Comparison of ENCODE assay signal across 16 cellular contexts in the genomic region with DNA sequence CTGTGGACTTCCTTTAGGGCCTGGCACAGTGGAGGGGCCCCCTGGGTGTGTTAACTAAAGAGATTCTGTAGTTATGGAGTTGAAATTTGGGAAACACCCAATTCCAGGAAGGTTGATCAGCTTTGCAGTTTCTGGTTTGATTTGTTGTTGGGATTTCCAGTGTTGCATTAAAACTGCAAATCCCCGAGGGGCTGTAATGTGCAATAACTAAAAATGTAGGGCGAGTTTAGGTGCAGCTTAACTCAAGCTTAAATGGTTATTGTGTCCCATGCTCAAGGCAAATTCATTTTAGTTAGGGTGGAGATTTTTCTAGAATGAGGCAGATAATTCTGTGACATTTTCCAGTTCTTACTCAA. TPM values are rescaled to one million over a fixed set of nuclear protein-coding genes. Genes with fewer than 3 reads are reported as not detected.
DNase-seq lines count a peak whose midpoint lies in the region; ATAC-seq, FAIRE-seq and TF ChIP-seq lines count a peak whose summit lies in the region.
"Had no signal": no experiment of that assay in that cellular context is flagged by ENCODE, and none has a peak within 500 bp of the region (broad histone marks: within the 10 kb centered on the region; RNA-seq: fewer than 3 reads in every experiment).

No MANE protein-coding gene starts in this region.

- CTCF ChIA-PET in A549 (lab: Yijun Ruan, JAX), result interaction anchor here (1.6 kb wide), 1 partner anchor 9 kb away, joined by 5 read pairs; no protein-coding TSS in a partner anchor
- CTCF ChIA-PET in PC-3 (lab: Charles Lee), result no interaction called here
- CTCF ChIA-PET in WTC11 (lab: Charles Lee), result interaction anchor here (0.7 kb wide), 1 partner anchor 42 kb away, joined by 3 read pairs; no protein-coding TSS in a partner anchor

- WGBS in A549 (ENCODE audit: missing lambda C conversion rate), result 77% methylated on average over 2 of the region's 2 CpGs
- 96% methylated on average over 2 of the region's 2 CpGs for WGBS in mesenchymal stem cell
- WGBS in psoas muscle, 3 donors, result 90 to 95% (median 91%) methylated on average over 2 of the region's 2 CpGs

- no peak overlapping the region for H3K4ac ChIP-seq in mesenchymal stem cell (ENCODE audit: low read depth in 1 of 2, low read length in 2 of 2)

- no peak overlapping the region for H2AK5ac ChIP-seq in mesenchymal stem cell (ENCODE audit: low read length, severe bottlenecking)

- no peak for DNase-seq in A549 (ENCODE audit: low read depth in 1 of 2, low spot score in 1 of 2)
- DNase-seq in PC-3, result no peak
- DNase-seq in dorsolateral prefrontal cortex, result no peak
- no peak for DNase-seq in mesenchymal stem cell
- no peak for DNase-seq in WTC11 (ENCODE audit: low spot score)
- DNase-seq in NCI-H82 (lab: John Stamatoyannopoulos, UW), result no peak
- no peak for DNase-seq in psoas muscle
- no peak for DNase-seq in NCI-H774 (lab: John Stamatoyannopoulos, UW)
- DNase-seq: DMS153, EL, HFFc6, NCI-H187, NCI-H226, SIG-M5 had no signal

- H3K9me3 Mint-ChIP-seq in WTC11, result peaks cover 10% of the 10 kb centered on the region
- H3K9me3 Mint-ChIP-seq: HFFc6 had no signal

- no peak overlapping the region for H2AFZ ChIP-seq in PC-3 (ENCODE audit: low read length)
- H2AFZ ChIP-seq in mesenchymal stem cell (ENCODE audit: low read depth, low read length), result no peak overlapping the region

- intact Hi-C loops in PC-3 (cut with micrococcal nuclease), result no loop called here
- intact Hi-C loops in dorsolateral prefrontal cortex (cut with DNase I), result no loop called here
- intact Hi-C loops in psoas muscle (cut with DNase I), result no loop called here

- H3K4me1 Mint-ChIP-seq in WTC11, result peaks cover 12% of the 10 kb centered on the region

- no peak for TF ChIP-seq RAD21 in A549 (conservative IDR thresholded peaks at IDR 0.05 in 1 of 2, IDR thresholded peaks at IDR 0.05 in 1 of 2)

- H4K20me1 ChIP-seq in PC-3 (ENCODE audit: low read length), result no peaks in the 10 kb centered on the region

- H2BK120ac ChIP-seq in mesenchymal stem cell (ENCODE audit: low read depth, low read length), result no peak overlapping the region

- H2BK5ac ChIP-seq in mesenchymal stem cell (ENCODE audit: low read depth, low read length, poor library complexity, severe bottlenecking), result no peak overlapping the region

- ATAC-seq in A549 (no peak), PC-3 (no peak), WTC11 (no peak), psoas muscle (no peak)

- H3K79me1 ChIP-seq in mesenchymal stem cell (replicated peaks; ENCODE audit: low read length, poor library complexity, severe bottlenecking), result peaks cover 30% of the 10 kb centered on the region

- TF ChIP-seq CTCF in A549 (IDR thresholded peaks at IDR 0.05) (no peak), PC-3 (conservative IDR thresholded peaks at IDR 0.05; ENCODE audit: low read depth, low read length) (no peak), dorsolateral prefrontal cortex (IDR thresholded peaks at IDR 0.05 in 54 of 56, conservative IDR thresholded peaks at IDR 0.05 in 2 of 56; ENCODE audit: low read depth in 1 of 56, partially characterized antibody in 56 of 56) (no peak), WTC11 (IDR thresholded peaks at IDR 0.05) (no peak), psoas muscle (IDR thresholded peaks at IDR 0.05) (no peak)

- no peak overlapping the region for H3K14ac ChIP-seq in mesenchymal stem cell (ENCODE audit: low read length in 2 of 2)

- peaks cover 78% of the 10 kb centered on the region for H3K79me2 ChIP-seq in PC-3 (ENCODE audit: low read length)

- no TSS peak for BruUV-seq in PC-3 (replicated peaks; lab: Mats Ljungman, UMichigan)

- H3K18ac ChIP-seq in mesenchymal stem cell (ENCODE audit: low read depth in 1 of 2, low read length in 2 of 2), result no peak overlapping the region

- H3F3A ChIP-seq in PC-3 (ENCODE audit: low read length, unreplicated experiment), result peaks cover 8% of the 10 kb centered on the region

- POLR2A ChIA-PET in A549 (lab: Yijun Ruan, JAX) (no interaction called here), PC-3 (lab: Charles Lee; ENCODE audit: unreplicated experiment) (no interaction called here), WTC11 (lab: Charles Lee) (no interaction called here)

- no peak overlapping the region for H3K4me3 Mint-ChIP-seq in WTC11
- H3K4me3 Mint-ChIP-seq: HFFc6 had no signal

- no peaks in the 10 kb centered on the region for H3K9me3 ChIP-seq in A549
- no peaks in the 10 kb centered on the region for H3K9me3 ChIP-seq in PC-3 (ENCODE audit: low read length)
- no peaks in the 10 kb centered on the region for H3K9me3 ChIP-seq in mesenchymal stem cell (ENCODE audit: control insufficient read depth, low read length)
- no peaks in the 10 kb centered on the region for H3K9me3 ChIP-seq in psoas muscle

- H3K4me1 ChIP-seq in A549, result peaks cover 71% of the 10 kb centered on the region
- H3K4me1 ChIP-seq in PC-3 (ENCODE audit: insufficient read depth, low read length), result peaks cover 50% of the 10 kb centered on the region
- H3K4me1 ChIP-seq in mesenchymal stem cell (ENCODE audit: control insufficient read depth, insufficient read depth, low read depth, low read length), result peaks cover 11% of the 10 kb centered on the region
- peaks cover 27% of the 10 kb centered on the region for H3K4me1 ChIP-seq in psoas muscle

- H3K27ac Mint-ChIP-seq in WTC11, result no peak overlapping the region

- H2BK12ac ChIP-seq in mesenchymal stem cell (ENCODE audit: low read length in 2 of 2), result no peak overlapping the region

- H3K27ac ChIP-seq in A549 (peak overlapping the region; percentile 7 to 40; a peak in 3 of 6 replicates), PC-3 (ENCODE audit: low read length) (peak overlapping the region; percentile 98), dorsolateral prefrontal cortex (peak overlapping the region in 34 of 59 donors; percentile 0 to 77 (median 42)), mesenchymal stem cell (ENCODE audit: low read length, poor library complexity, severe bottlenecking) (no peak overlapping the region), psoas muscle (no peak overlapping the region)

- H4K91ac ChIP-seq in mesenchymal stem cell (ENCODE audit: low read length), result no peak overlapping the region

- no peaks in the 10 kb centered on the region for H3K27me3 Mint-ChIP-seq in WTC11 (ENCODE audit: low read depth)

- H3K27me3 ChIP-seq in PC-3 (ENCODE audit: low read length) (no peaks in the 10 kb centered on the region), dorsolateral prefrontal cortex (no peaks in the 10 kb centered on the region), mesenchymal stem cell (ENCODE audit: control insufficient read depth in 1 of 2, insufficient read depth in 1 of 2, low read length in 2 of 2) (no peaks in the 10 kb centered on the region), psoas muscle (ENCODE audit: insufficient read depth in 3 of 3, low read length in 2 of 3) (no peaks in the 10 kb centered on the region)

- H3K4me3 ChIP-seq in A549 (no peak overlapping the region), PC-3 (ENCODE audit: low read length) (no peak overlapping the region), dorsolateral prefrontal cortex (no peak overlapping the region), mesenchymal stem cell (ENCODE audit: insufficient read depth in 1 of 2, low read depth in 1 of 2, low read length in 2 of 2) (peak overlapping the region in 1 of 2 experiments; percentile 6), psoas muscle (no peak overlapping the region)

- no peaks in the 10 kb centered on the region for H3K9me2 ChIP-seq in PC-3 (replicated peaks; ENCODE audit: low read length)

- no peaks in the 10 kb centered on the region for H3K36me3 ChIP-seq in PC-3 (ENCODE audit: low read depth, low read length)
- peaks cover 2 to 5% of the 10 kb centered on the region in 2 experiments for H3K36me3 ChIP-seq in mesenchymal stem cell (ENCODE audit: control insufficient read depth in 1 of 2, insufficient read depth in 2 of 2, low read depth in 1 of 2, low read length in 2 of 2)
- H3K36me3 ChIP-seq in psoas muscle (ENCODE audit: insufficient read depth in 1 of 2, low read depth in 1 of 2), result no peaks in the 10 kb centered on the region

- no peak overlapping the region for H2BK15ac ChIP-seq in mesenchymal stem cell (ENCODE audit: low read depth, poor library complexity, severe bottlenecking)

- TF ChIP-seq POLR2A in A549 (IDR thresholded peaks at IDR 0.05; ENCODE audit: low read length), result no peak

- peaks cover 2% of the 10 kb centered on the region for H3K36me3 Mint-ChIP-seq in WTC11

- H3K4me2 ChIP-seq in A549 (peak overlapping the region; percentile 17; the same call in 1 of the 3 replicates), PC-3 (ENCODE audit: low read length) (peak overlapping the region; percentile 83; the same call in 1 of the 2 replicates), mesenchymal stem cell (ENCODE audit: low read length, poor library complexity, severe bottlenecking) (no peak overlapping the region)

- no peak for TF ChIP-seq EP300 in A549 (IDR thresholded peaks at IDR 0.05)

- no peak overlapping the region for H4K8ac ChIP-seq in mesenchymal stem cell (ENCODE audit: low read length)

- H3K23ac ChIP-seq in mesenchymal stem cell (ENCODE audit: low read length in 2 of 2), result no peak overlapping the region

- no peak for FAIRE-seq in A549 (lab: Jason Lieb, UNC)
- FAIRE-seq: H54, HTR-8/SVneo had no signal

- no peak overlapping the region; the same call in 1 of the 2 replicates for H3K9ac ChIP-seq in PC-3 (ENCODE audit: low read length)
- peak overlapping the region; percentile 53 for H3K9ac ChIP-seq in mesenchymal stem cell (ENCODE audit: low read length)

TF ChIP-seq in A549, 52 proteins besides CTCF, POLR2A, EP300 and RAD21 (continues in another document):
- no peak for TF ChIP-seq CHD4 (IDR thresholded peaks at IDR 0.05; ENCODE audit: borderline replicate concordance)
- TF ChIP-seq ESRRA (IDR thresholded peaks at IDR 0.05; ENCODE audit: borderline replicate concordance, low read length), result no peak
- TF ChIP-seq RFX5 (IDR thresholded peaks at IDR 0.05), result no peak
- TF ChIP-seq RCOR1 (IDR thresholded peaks at IDR 0.05; ENCODE audit: low read depth, low read length), result no peak

RNA-seq across cellular contexts. Expression of gene GPD2, which starts 22.0 kb away (rescaled TPM):
- polyA plus RNA-seq in A549 (2011; rRNA removed), result 39.6 and 41.9 TPM in 2 replicates
- polyA plus RNA-seq in A549 (2012; cell fraction: cytosol; rRNA removed), result 7.9 and 8.6 TPM in 2 replicates
- 5.6 and 8.6 TPM in 2 replicates for polyA plus RNA-seq in A549 (2012; cell fraction: nucleus; rRNA removed)
- 26.6 to 28.3 TPM (median 27.8 TPM) in 3 replicates for polyA plus RNA-seq in A549 (2017; fragmentation: RNase III; extraction: RNeasy Plus Mini Kit Qiagen cat#74134 plus additional on column Dnase treatment)
- 76.4 and 79.8 TPM in 2 replicates for polyA minus RNA-seq in A549 (2011; rRNA and poly(A)+ RNA removed)
- total RNA-seq in PC-3 (2014; rRNA removed), result 91.3 and 107 TPM in 2 replicates
- total RNA-seq in dorsolateral prefrontal cortex, result 10 to 100 TPM; 31.2 to 87.8 (median 46.5) TPM
- polyA plus RNA-seq in mesenchymal stem cell (2013, experiment 1 of 2), result 12.2 TPM
- 15.3 TPM for polyA plus RNA-seq in mesenchymal stem cell (2013, experiment 2 of 2)
- 29.7 to 32.5 TPM (median 32.2 TPM) in 3 replicates for total RNA-seq in WTC11 (2021)
- 10 to 100 TPM; 16.3 to 86.6 (median 35.8) TPM for total RNA-seq in psoas muscle
- 10 to 100 TPM in 1 of 3 donors, 1 to 10 TPM in 2; 6.3 to 24.0 (median 8.6) TPM for polyA plus RNA-seq in psoas muscle

Comparison
In these comparisons a context has a peak if more than half of its experiments do, and no peak if none do; other contexts are left out.
1. H3K27ac ChIP-seq: peak in A549 (2 of 2), PC-3 (single experiment) and dorsolateral prefrontal cortex (34 of 59); none in mesenchymal stem cell (single experiment) and psoas muscle (single experiment).